In the genomic region with DNA sequence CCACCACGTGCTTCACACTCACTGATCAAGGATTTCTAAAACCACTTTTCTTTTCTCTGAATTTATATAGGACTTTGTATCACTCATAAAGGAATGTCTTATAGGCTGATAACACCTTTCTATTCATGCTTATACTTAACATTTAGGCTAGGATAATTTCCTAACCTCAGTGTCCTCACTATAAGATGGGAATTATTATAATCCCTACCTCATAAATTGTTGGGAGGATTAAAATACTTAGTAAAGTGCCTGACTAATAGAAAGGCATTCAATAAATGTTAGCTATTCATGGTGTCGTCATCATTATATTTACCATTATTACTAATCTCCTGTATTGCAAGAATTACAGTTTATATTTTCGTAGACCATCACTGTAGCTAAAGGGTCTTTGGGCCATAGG, we compare ENCODE assay signal across 1 cellular context. TPM values are rescaled to one million over a fixed set of nuclear protein-coding genes. Genes with fewer than 3 reads are reported as not detected.
"Had no signal": no experiment of that assay in that cellular context is flagged by ENCODE, and none has a peak within 500 bp of the region (broad histone marks: within the 10 kb centered on the region; RNA-seq: fewer than 3 reads in every experiment).

No MANE protein-coding gene starts in this region.

RNA-seq across cellular contexts. Expression of gene FOXD4, which starts 41.8 kb away (rescaled TPM):
- polyA plus RNA-seq: IgD-negative memory B cell had no signal
